In genomic region chr1:151763990-151764389, GRCh38 we compare ENCODE assay signal across 8 cellular contexts. TPM values are rescaled to one million over a fixed set of nuclear protein-coding genes. Genes with fewer than 3 reads are reported as not detected.
DNase-seq lines count a peak whose midpoint lies in the region; ATAC-seq and TF ChIP-seq lines count a peak whose summit lies in the region.

No MANE protein-coding gene starts in this region.

- peaks cover 20 to 29% (median 22%) of the 10 kb centered on the region in 10 experiments for H3K4me1 ChIP-seq in BLaER1 treated with 17β-estradiol and CSF1 and Interleukin-3, amounts not matched to agents 10 nM and 100 nM

- peak; percentile 1 for DNase-seq in LHCN-M2 (ENCODE audit: low read depth)
- DNase-seq in coronary artery (ENCODE audit: low spot score), result no peak
- DNase-seq in naive thymus-derived CD8-positive, alpha-beta T cell, result no peak
- no peak for DNase-seq in stimulated activated naive CD4-positive, alpha-beta T cell treated with Interleukin-2 at 50 U/mL for 16 hours (lab: John Stamatoyannopoulos, UW)
- DNase-seq in AML-193 (lab: John Stamatoyannopoulos, UW), result no peak
- no peak for DNase-seq in HK-2 (ENCODE audit: unreplicated experiment)

- ATAC-seq in naive thymus-derived CD8-positive, alpha-beta T cell, result no peak
- no peak for ATAC-seq in HG03175 (IDR thresholded peaks at IDR 0.05; ENCODE audit: unreplicated experiment)

- peak overlapping the region; percentile 89 to 97 (median 94) for H3K4me3 Mint-ChIP-seq in naive thymus-derived CD8-positive, alpha-beta T cell

- H4K20me1 ChIP-seq in BLaER1 treated with 17β-estradiol and CSF1 and Interleukin-3, amounts not matched to agents 10 nM and 100 nM, result no peaks in the 10 kb centered on the region

- H3K4me2 ChIP-seq in BLaER1 treated with 17β-estradiol and CSF1 and Interleukin-3, amounts not matched to agents 10 nM and 100 nM, result peak overlapping the region; percentile 85 to 97 (median 91)

- peak overlapping the region; percentile 94 to 99 (median 96) for H3K27ac Mint-ChIP-seq in naive thymus-derived CD8-positive, alpha-beta T cell

- peak overlapping the region; percentile 83 to 92 (median 88) for H3K9ac ChIP-seq in BLaER1 treated with 17β-estradiol and CSF1 and Interleukin-3, amounts not matched to agents 10 nM and 100 nM

- H3K9me3 ChIP-seq in BLaER1 treated with 17β-estradiol and CSF1 and Interleukin-3, amounts not matched to agents 10 nM and 100 nM (replicated peaks in 1 of 11), result no peaks in the 10 kb centered on the region

- H3K4me3 ChIP-seq in BLaER1 treated with 17β-estradiol and CSF1 and Interleukin-3, amounts not matched to agents 10 nM and 100 nM, result peak overlapping the region; percentile 66 to 94 (median 82)
- H3K4me3 ChIP-seq in coronary artery, result peak overlapping the region; percentile 96

- H3K4me1 Mint-ChIP-seq in naive thymus-derived CD8-positive, alpha-beta T cell, result peaks cover 7 to 24% (median 21%) of the 10 kb centered on the region in 4 donors

- H3K36me3 ChIP-seq in BLaER1 treated with 17β-estradiol and CSF1 and Interleukin-3, amounts not matched to agents 10 nM and 100 nM, result peaks cover 28 to 35% (median 33%) of the 10 kb centered on the region in 11 experiments

- no peaks in the 10 kb centered on the region for H3K27me3 Mint-ChIP-seq in naive thymus-derived CD8-positive, alpha-beta T cell

- POLR2A ChIA-PET in naive thymus-derived CD8-positive, alpha-beta T cell (lab: Charles Lee), result interaction anchor here (0.7 to 1.9 kb wide), 6 partner anchors 26 to 351 kb away, joined by 3 to 23 read pairs (median 6); partner anchors contain the start of genes C2CD4D, TDRKH and THEM4

- H3K36me3 Mint-ChIP-seq in naive thymus-derived CD8-positive, alpha-beta T cell, result peaks cover 0 to 34% (median 12%) of the 10 kb centered on the region in 3 donors

- no peaks in the 10 kb centered on the region for H3K9me3 Mint-ChIP-seq in naive thymus-derived CD8-positive, alpha-beta T cell

- H3K27ac ChIP-seq in BLaER1 treated with 17β-estradiol and CSF1 and Interleukin-3, amounts not matched to agents 10 nM and 100 nM, result peak overlapping the region; percentile 76 to 89 (median 84)
- peak overlapping the region; percentile 85 to 96 for H3K27ac ChIP-seq in coronary artery

- no peaks in the 10 kb centered on the region for H3K27me3 ChIP-seq in BLaER1 treated with 17β-estradiol and CSF1 and Interleukin-3, amounts not matched to agents 10 nM and 100 nM

- no peak for TF ChIP-seq CTCF in coronary artery (IDR thresholded peaks at IDR 0.05)

RNA-seq across cellular contexts. Expression of gene MRPL9, which starts 0.7 kb away (rescaled TPM):
- 83.4 and 117 TPM in 2 replicates for total RNA-seq in LHCN-M2 (2014; rRNA removed)
- 97.8 TPM for polyA plus RNA-seq in LHCN-M2 (2012)
- total RNA-seq in naive thymus-derived CD8-positive, alpha-beta T cell, result 100 to 1,000 TPM in 1 of 2 experiments, 10 to 100 TPM in 1; 97.9 to 110 TPM
- 100 to 1,000 TPM; 125 to 137 (median 127) TPM for polyA plus RNA-seq in naive thymus-derived CD8-positive, alpha-beta T cell

RNA-seq across cellular contexts. Expression of gene TDRKH, which starts 26.3 kb away (rescaled TPM):
- 1.0 and 1.9 TPM in 2 replicates for total RNA-seq in LHCN-M2 (2014; rRNA removed)
- polyA plus RNA-seq in LHCN-M2 (2012), result 1.5 TPM
- 10 to 100 TPM; 20.5 to 23.2 TPM for total RNA-seq in naive thymus-derived CD8-positive, alpha-beta T cell
- polyA plus RNA-seq in naive thymus-derived CD8-positive, alpha-beta T cell, result 10 to 100 TPM; 14.7 to 15.9 (median 14.9) TPM

RNA-seq across cellular contexts. Expression of gene LINGO4, which starts 41.2 kb away (rescaled TPM):
- not detected in 2 replicates for total RNA-seq in LHCN-M2 (2014; rRNA removed)
- not detected for polyA plus RNA-seq in LHCN-M2 (2012)
- not detected for total RNA-seq in naive thymus-derived CD8-positive, alpha-beta T cell
- not detected for polyA plus RNA-seq in naive thymus-derived CD8-positive, alpha-beta T cell

RNA-seq across cellular contexts. Expression of gene RIIAD1, which starts 42.7 kb away (rescaled TPM):
- not detected in 2 replicates for total RNA-seq in LHCN-M2 (2014; rRNA removed)
- not detected for polyA plus RNA-seq in LHCN-M2 (2012)
- not detected for total RNA-seq in naive thymus-derived CD8-positive, alpha-beta T cell
- polyA plus RNA-seq in naive thymus-derived CD8-positive, alpha-beta T cell, result not detected

RNA-seq across cellular contexts. Expression of gene CELF3, which starts 47.4 kb away (rescaled TPM):
- total RNA-seq in LHCN-M2 (2014; rRNA removed), result not detected in 2 replicates
- not detected for polyA plus RNA-seq in LHCN-M2 (2012)
- not detected for total RNA-seq in naive thymus-derived CD8-positive, alpha-beta T cell
- polyA plus RNA-seq in naive thymus-derived CD8-positive, alpha-beta T cell, result not detected
